ENCODE assay signal across 1 cellular context in genomic region chr2:207768168-207768890, GRCh38.
A peak's percentile ranks its signal among the peaks of the same experiment; 100 is the strongest.
TF ChIP-seq lines count a peak whose summit lies in the region.

No MANE protein-coding gene starts in this region.

TF ChIP-seq in HepG2, 621 proteins besides CTCF, POLR2A, EP300 and RAD21 (continued from another document and continues in another):
- TF ChIP-seq ZBTB39 (CRISPR knock-in tag; IDR thresholded peaks at IDR 0.05) = peak; percentile 73; the same call in 1 of the 2 replicates
- TF ChIP-seq PRDM15 (CRISPR knock-in tag; IDR thresholded peaks at IDR 0.05) = peak; percentile 30; the same call in 1 of the 2 replicates
- peak; percentile 36; the same call in 1 of the 2 replicates for TF ChIP-seq ZNF235 (CRISPR knock-in tag; IDR thresholded peaks at IDR 0.05; ENCODE audit: borderline replicate concordance)
- no peak for TF ChIP-seq TERF1 (CRISPR knock-in tag; IDR thresholded peaks at IDR 0.05)
- TF ChIP-seq ZNF788 (CRISPR knock-in tag; IDR thresholded peaks at IDR 0.05; ENCODE audit: borderline replicate concordance) = peak; percentile 14; the same call in 1 of the 2 replicates
- no peak for TF ChIP-seq ZNF589 (CRISPR knock-in tag; conservative IDR thresholded peaks at IDR 0.05)
- TF ChIP-seq MAF1 (CRISPR knock-in tag; IDR thresholded peaks at IDR 0.05; ENCODE audit: borderline replicate concordance) = no peak
- TF ChIP-seq MTF2 (CRISPR knock-in tag; IDR thresholded peaks at IDR 0.05; ENCODE audit: borderline replicate concordance) = peak; percentile 82; the same call in 1 of the 2 replicates
- no peak; the same call in 1 of the 2 replicates for TF ChIP-seq ESRRA (CRISPR knock-in tag; IDR thresholded peaks at IDR 0.05; ENCODE audit: low read depth)
- TF ChIP-seq ZNF672 (CRISPR knock-in tag; IDR thresholded peaks at IDR 0.05) = no peak
- no peak for TF ChIP-seq TCF7 (IDR thresholded peaks at IDR 0.05; ENCODE audit: low read depth)
- TF ChIP-seq SUZ12 (IDR thresholded peaks at IDR 0.05; ENCODE audit: low read depth, low read length) = no peak
- no peak for TF ChIP-seq FUBP1 (CRISPR knock-in tag; IDR thresholded peaks at IDR 0.05; ENCODE audit: borderline replicate concordance)
- no peak for TF ChIP-seq LCORL (IDR thresholded peaks at IDR 0.05)
- TF ChIP-seq LCORL (CRISPR knock-in tag; IDR thresholded peaks at IDR 0.05) = no peak; the same call in 1 of the 2 replicates
- TF ChIP-seq HHEX (CRISPR knock-in tag; IDR thresholded peaks at IDR 0.05) = no peak
- no peak for TF ChIP-seq PRDM10 (CRISPR knock-in tag; IDR thresholded peaks at IDR 0.05; ENCODE audit: low read depth)
- TF ChIP-seq ZMYM4 (CRISPR knock-in tag; IDR thresholded peaks at IDR 0.05) = peak; percentile 49
- no peak; the same call in 1 of the 2 replicates for TF ChIP-seq ZBTB34 (CRISPR knock-in tag; IDR thresholded peaks at IDR 0.05)
- no peak for TF ChIP-seq ZNF660 (CRISPR knock-in tag; IDR thresholded peaks at IDR 0.05; ENCODE audit: borderline replicate concordance, low read depth)
- no peak for TF ChIP-seq TBX3 (IDR thresholded peaks at IDR 0.05; ENCODE audit: borderline replicate concordance)
- TF ChIP-seq ZNF232 (CRISPR knock-in tag; IDR thresholded peaks at IDR 0.05; ENCODE audit: borderline replicate concordance) = 0 out of 2 replicates have a peak, but pooled peaks have one; percentile 15
- no peak for TF ChIP-seq PLSCR1 (CRISPR knock-in tag; IDR thresholded peaks at IDR 0.05; ENCODE audit: borderline replicate concordance)
- no peak for TF ChIP-seq ZBTB44 (CRISPR knock-in tag; IDR thresholded peaks at IDR 0.05)
- TF ChIP-seq MEF2D (CRISPR knock-in tag; IDR thresholded peaks at IDR 0.05) = 0 out of 2 replicates have a peak, but pooled peaks have one; percentile 26
- TF ChIP-seq ZBTB10 (CRISPR knock-in tag; IDR thresholded peaks at IDR 0.05; ENCODE audit: borderline replicate concordance) = peak; percentile 27; the same call in 1 of the 2 replicates
- TF ChIP-seq MNT (IDR thresholded peaks at IDR 0.05) = peak; percentile 86
- TF ChIP-seq ZNF333 (CRISPR knock-in tag; IDR thresholded peaks at IDR 0.05; ENCODE audit: borderline replicate concordance) = no peak
- TF ChIP-seq CENPX (CRISPR knock-in tag; IDR thresholded peaks at IDR 0.05) = no peak
- no peak for TF ChIP-seq ZNF598 (CRISPR knock-in tag; IDR thresholded peaks at IDR 0.05; ENCODE audit: borderline replicate concordance)
- TF ChIP-seq BCL6 (CRISPR knock-in tag; IDR thresholded peaks at IDR 0.05) = peak; percentile 12; the same call in 1 of the 2 replicates
- TF ChIP-seq CREB1 (IDR thresholded peaks at IDR 0.05) = no peak
- TF ChIP-seq CREB1 (CRISPR knock-in tag; IDR thresholded peaks at IDR 0.05) = no peak
